12 cellular contexts compared by ENCODE assay signal in genomic region chr14:55963295-55963694, GRCh38.
DNase-seq lines count a peak whose midpoint lies in the region; ATAC-seq and TF ChIP-seq lines count a peak whose summit lies in the region.
"Had no signal": no experiment of that assay in that cellular context is flagged by ENCODE, and none has a peak within 500 bp of the region (broad histone marks: within the 10 kb centered on the region; RNA-seq: fewer than 3 reads in every experiment).

No MANE protein-coding gene starts in this region.

- in situ Hi-C loops in KBM-7 (cut with MboI; ENCODE audit: low pct_unique_long_range_greater_than_20kb, low sequenced_read_pairs) = no loop called here

- peaks cover 21 to 45% (median 34%) of the 10 kb centered on the region in 10 experiments for H3K4me1 ChIP-seq in BLaER1 treated with 17β-estradiol and CSF1 and Interleukin-3, amounts not matched to agents 10 nM and 100 nM

- no peaks in the 10 kb centered on the region for H3K9me3 ChIP-seq in BLaER1 treated with 17β-estradiol and CSF1 and Interleukin-3, amounts not matched to agents 10 nM and 100 nM (replicated peaks in 1 of 11)

- H4K20me1 ChIP-seq in BLaER1 treated with 17β-estradiol and CSF1 and Interleukin-3, amounts not matched to agents 10 nM and 100 nM = no peaks in the 10 kb centered on the region

- ATAC-seq in GM21737 (IDR thresholded peaks at IDR 0.05; ENCODE audit: unreplicated experiment) (no peak), omental fat pad (ENCODE audit: low FRiP score) (no peak)

- no peak overlapping the region for H3K4me3 ChIP-seq in BLaER1 treated with 17β-estradiol and CSF1 and Interleukin-3, amounts not matched to agents 10 nM and 100 nM
- H3K4me3 ChIP-seq in fibroblast of villous mesenchyme (ENCODE audit: low read depth, low read length) = no peak overlapping the region

- no peak for TF ChIP-seq CTCF in fibroblast of villous mesenchyme (IDR thresholded peaks at IDR 0.05; ENCODE audit: insufficient read depth, low read depth, low read length)
- TF ChIP-seq CTCF in omental fat pad (IDR thresholded peaks at IDR 0.05) = no peak

- DNase-seq in SK-N-DZ (ENCODE audit: low spot score) (peak; percentile 94), amniotic epithelial cell (ENCODE audit: low read depth) (peak; percentile 34), fibroblast of villous mesenchyme (ENCODE audit: low read depth) (peak; percentile 51), KBM-7 (no peak), NCI-H748 (lab: John Stamatoyannopoulos, UW; ENCODE audit: unreplicated experiment) (no peak), omental fat pad (ENCODE audit: low spot score) (no peak)
- DNase-seq: CD8-positive, alpha-beta memory T cell; DMS53; GOT3; H9 had no signal

- no peak overlapping the region for H3K27ac ChIP-seq in BLaER1 treated with 17β-estradiol and CSF1 and Interleukin-3, amounts not matched to agents 10 nM and 100 nM

- no peak overlapping the region for H3K9ac ChIP-seq in BLaER1 treated with 17β-estradiol and CSF1 and Interleukin-3, amounts not matched to agents 10 nM and 100 nM

- H3K4me2 ChIP-seq in BLaER1 treated with 17β-estradiol and CSF1 and Interleukin-3, amounts not matched to agents 10 nM and 100 nM = peak overlapping the region; percentile 36 to 71 (median 53); a peak in 19 of 22 replicates

- H3K36me3 ChIP-seq in BLaER1 treated with 17β-estradiol and CSF1 and Interleukin-3, amounts not matched to agents 10 nM and 100 nM = no peaks in the 10 kb centered on the region

- H3K27me3 ChIP-seq in BLaER1 treated with 17β-estradiol and CSF1 and Interleukin-3, amounts not matched to agents 10 nM and 100 nM = no peaks in the 10 kb centered on the region

Comparison
In these comparisons a context has a peak if more than half of its experiments do, and no peak if none do; other contexts are left out.
1. DNase-seq: peak in SK-N-DZ (single experiment), amniotic epithelial cell (single experiment) and fibroblast of villous mesenchyme (single experiment); none in KBM-7 (single experiment), NCI-H748 (single experiment) and omental fat pad (single experiment).